Comparison of ENCODE assay signal across 1 cellular context in the genomic region with DNA sequence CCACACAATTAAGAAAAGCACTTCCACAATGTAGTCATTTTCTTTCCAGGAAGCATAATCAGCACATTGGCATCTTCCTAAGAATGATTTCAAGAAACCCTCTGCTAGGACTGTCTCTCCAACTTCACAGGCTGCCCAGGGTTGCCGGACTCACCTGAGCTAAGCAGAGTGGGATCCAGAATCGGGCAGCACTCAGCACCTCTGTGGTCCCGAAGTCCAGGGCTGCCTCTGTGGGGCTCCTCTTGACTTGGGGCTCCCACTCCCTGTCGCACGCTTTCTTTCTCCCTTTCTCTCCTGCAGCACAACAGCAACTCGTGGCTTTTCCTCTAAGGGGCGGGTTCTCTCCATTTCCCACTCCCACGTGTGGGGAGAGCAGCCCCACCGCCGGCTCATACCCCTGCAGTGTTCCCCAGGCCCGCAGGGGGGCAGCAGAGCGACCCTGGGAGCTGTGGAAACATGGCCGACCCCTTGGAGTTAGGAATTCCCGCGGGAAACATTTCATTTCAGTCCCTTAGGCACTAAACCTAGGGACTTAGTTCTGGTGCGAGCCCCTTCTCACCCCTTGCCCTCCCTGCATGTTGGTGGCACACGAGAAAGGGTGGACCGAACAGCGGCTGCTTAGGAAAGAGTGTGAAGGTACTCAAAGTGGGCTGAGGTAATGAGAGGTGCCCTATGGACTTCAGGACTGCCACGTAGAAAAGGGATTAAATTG.
TF ChIP-seq lines count a peak whose summit lies in the region.

TMEM272 (minus strand) TSS at position 316 of the 712 bp plus-strand sequence. CDS start 6,647 bp downstream, outside the sequence.

TF ChIP-seq in GM12878, 131 proteins besides CTCF, POLR2A, EP300 and RAD21 (continued from another document and continues in another):
- TF ChIP-seq BHLHE40 (IDR thresholded peaks at IDR 0.05; ENCODE audit: borderline replicate concordance in 1 of 2, low read depth in 2 of 2, low read length in 1 of 2) (no peak), ESRRA (IDR thresholded peaks at IDR 0.05; ENCODE audit: low read length) (no peak), IKZF2 (IDR thresholded peaks at IDR 0.05) (peak in 1 of 2 experiments; percentile 42; a peak in 2 of 4 replicates), FOS (IDR thresholded peaks at IDR 0.05; ENCODE audit: borderline replicate concordance, extremely low read depth, insufficient read length) (no peak), HDAC6 (IDR thresholded peaks at IDR 0.05; ENCODE audit: unreplicated experiment) (no peak), EED (IDR thresholded peaks at IDR 0.05; ENCODE audit: low read depth) (0 out of 2 replicates have a peak, but pooled peaks have one; percentile 24), IRF4 (IDR thresholded peaks at IDR 0.05; ENCODE audit: low read depth, low read length) (no peak), ELK1 (IDR thresholded peaks at IDR 0.05; ENCODE audit: low read depth, low read length) (no peak), KAT2A (conservative IDR thresholded peaks at IDR 0.05; ENCODE audit: control insufficient read depth, low read depth, low read length) (no peak), PBX3 (IDR thresholded peaks at IDR 0.05; ENCODE audit: insufficient replicate concordance, low read depth, low read length) (no peak), TBL1XR1 (IDR thresholded peaks at IDR 0.05; ENCODE audit: low read depth, low read length) (no peak), NR2C1 (IDR thresholded peaks at IDR 0.05) (no peak), GABPA (IDR thresholded peaks at IDR 0.05; ENCODE audit: low read depth) (no peak), YY1 (IDR thresholded peaks at IDR 0.05; ENCODE audit: low read depth, low read length) (peak; percentile 94), EZH2 (IDR thresholded peaks at IDR 0.05; ENCODE audit: borderline replicate concordance, control insufficient read depth, low read depth, low read length) (no peak), CHD4 (IDR thresholded peaks at IDR 0.05) (no peak), HCFC1 (IDR thresholded peaks at IDR 0.05; ENCODE audit: low read length) (no peak), TCF12 (IDR thresholded peaks at IDR 0.05; ENCODE audit: low read depth, low read length) (no peak), ZZZ3 (IDR thresholded peaks at IDR 0.05; ENCODE audit: control insufficient read depth, insufficient read length, low read depth) (no peak), TCF7 (IDR thresholded peaks at IDR 0.05; ENCODE audit: borderline replicate concordance) (no peak), ETV6 (conservative IDR thresholded peaks at IDR 0.05 in 1 of 2, IDR thresholded peaks at IDR 0.05 in 1 of 2; ENCODE audit: borderline replicate concordance in 1 of 2, low read depth in 1 of 2) (no peak), ASH2L (IDR thresholded peaks at IDR 0.05; ENCODE audit: borderline replicate concordance, low read depth) (no peak), RAD51 (IDR thresholded peaks at IDR 0.05) (no peak), RB1 (IDR thresholded peaks at IDR 0.05; ENCODE audit: borderline replicate concordance) (no peak), E4F1 (IDR thresholded peaks at IDR 0.05; ENCODE audit: borderline replicate concordance, partially characterized antibody) (no peak), ZSCAN29 (IDR thresholded peaks at IDR 0.05) (no peak)
- TF ChIP-seq, protein P1, sequence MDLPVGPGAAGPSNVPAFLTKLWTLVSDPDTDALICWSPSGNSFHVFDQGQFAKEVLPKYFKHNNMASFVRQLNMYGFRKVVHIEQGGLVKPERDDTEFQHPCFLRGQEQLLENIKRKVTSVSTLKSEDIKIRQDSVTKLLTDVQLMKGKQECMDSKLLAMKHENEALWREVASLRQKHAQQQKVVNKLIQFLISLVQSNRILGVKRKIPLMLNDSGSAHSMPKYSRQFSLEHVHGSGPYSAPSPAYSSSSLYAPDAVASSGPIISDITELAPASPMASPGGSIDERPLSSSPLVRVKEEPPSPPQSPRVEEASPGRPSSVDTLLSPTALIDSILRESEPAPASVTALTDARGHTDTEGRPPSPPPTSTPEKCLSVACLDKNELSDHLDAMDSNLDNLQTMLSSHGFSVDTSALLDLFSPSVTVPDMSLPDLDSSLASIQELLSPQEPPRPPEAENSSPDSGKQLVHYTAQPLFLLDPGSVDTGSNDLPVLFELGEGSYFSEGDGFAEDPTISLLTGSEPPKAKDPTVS (IDR thresholded peaks at IDR 0.05; ENCODE audit: low read depth, low read length), result no peak
- TF ChIP-seq, protein P2, sequence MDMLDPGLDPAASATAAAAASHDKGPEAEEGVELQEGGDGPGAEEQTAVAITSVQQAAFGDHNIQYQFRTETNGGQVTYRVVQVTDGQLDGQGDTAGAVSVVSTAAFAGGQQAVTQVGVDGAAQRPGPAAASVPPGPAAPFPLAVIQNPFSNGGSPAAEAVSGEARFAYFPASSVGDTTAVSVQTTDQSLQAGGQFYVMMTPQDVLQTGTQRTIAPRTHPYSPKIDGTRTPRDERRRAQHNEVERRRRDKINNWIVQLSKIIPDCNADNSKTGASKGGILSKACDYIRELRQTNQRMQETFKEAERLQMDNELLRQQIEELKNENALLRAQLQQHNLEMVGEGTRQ (IDR thresholded peaks at IDR 0.05; ENCODE audit: borderline replicate concordance, low read depth, low read length), result no peak
- TF ChIP-seq, protein P3, sequence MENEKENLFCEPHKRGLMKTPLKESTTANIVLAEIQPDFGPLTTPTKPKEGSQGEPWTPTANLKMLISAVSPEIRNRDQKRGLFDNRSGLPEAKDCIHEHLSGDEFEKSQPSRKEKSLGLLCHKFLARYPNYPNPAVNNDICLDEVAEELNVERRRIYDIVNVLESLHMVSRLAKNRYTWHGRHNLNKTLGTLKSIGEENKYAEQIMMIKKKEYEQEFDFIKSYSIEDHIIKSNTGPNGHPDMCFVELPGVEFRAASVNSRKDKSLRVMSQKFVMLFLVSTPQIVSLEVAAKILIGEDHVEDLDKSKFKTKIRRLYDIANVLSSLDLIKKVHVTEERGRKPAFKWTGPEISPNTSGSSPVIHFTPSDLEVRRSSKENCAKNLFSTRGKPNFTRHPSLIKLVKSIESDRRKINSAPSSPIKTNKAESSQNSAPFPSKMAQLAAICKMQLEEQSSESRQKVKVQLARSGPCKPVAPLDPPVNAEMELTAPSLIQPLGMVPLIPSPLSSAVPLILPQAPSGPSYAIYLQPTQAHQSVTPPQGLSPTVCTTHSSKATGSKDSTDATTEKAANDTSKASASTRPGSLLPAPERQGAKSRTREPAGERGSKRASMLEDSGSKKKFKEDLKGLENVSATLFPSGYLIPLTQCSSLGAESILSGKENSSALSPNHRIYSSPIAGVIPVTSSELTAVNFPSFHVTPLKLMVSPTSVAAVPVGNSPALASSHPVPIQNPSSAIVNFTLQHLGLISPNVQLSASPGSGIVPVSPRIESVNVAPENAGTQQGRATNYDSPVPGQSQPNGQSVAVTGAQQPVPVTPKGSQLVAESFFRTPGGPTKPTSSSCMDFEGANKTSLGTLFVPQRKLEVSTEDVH (IDR thresholded peaks at IDR 0.05; ENCODE audit: low read depth, partially characterized antibody), result no peak
- TF ChIP-seq, protein P4, sequence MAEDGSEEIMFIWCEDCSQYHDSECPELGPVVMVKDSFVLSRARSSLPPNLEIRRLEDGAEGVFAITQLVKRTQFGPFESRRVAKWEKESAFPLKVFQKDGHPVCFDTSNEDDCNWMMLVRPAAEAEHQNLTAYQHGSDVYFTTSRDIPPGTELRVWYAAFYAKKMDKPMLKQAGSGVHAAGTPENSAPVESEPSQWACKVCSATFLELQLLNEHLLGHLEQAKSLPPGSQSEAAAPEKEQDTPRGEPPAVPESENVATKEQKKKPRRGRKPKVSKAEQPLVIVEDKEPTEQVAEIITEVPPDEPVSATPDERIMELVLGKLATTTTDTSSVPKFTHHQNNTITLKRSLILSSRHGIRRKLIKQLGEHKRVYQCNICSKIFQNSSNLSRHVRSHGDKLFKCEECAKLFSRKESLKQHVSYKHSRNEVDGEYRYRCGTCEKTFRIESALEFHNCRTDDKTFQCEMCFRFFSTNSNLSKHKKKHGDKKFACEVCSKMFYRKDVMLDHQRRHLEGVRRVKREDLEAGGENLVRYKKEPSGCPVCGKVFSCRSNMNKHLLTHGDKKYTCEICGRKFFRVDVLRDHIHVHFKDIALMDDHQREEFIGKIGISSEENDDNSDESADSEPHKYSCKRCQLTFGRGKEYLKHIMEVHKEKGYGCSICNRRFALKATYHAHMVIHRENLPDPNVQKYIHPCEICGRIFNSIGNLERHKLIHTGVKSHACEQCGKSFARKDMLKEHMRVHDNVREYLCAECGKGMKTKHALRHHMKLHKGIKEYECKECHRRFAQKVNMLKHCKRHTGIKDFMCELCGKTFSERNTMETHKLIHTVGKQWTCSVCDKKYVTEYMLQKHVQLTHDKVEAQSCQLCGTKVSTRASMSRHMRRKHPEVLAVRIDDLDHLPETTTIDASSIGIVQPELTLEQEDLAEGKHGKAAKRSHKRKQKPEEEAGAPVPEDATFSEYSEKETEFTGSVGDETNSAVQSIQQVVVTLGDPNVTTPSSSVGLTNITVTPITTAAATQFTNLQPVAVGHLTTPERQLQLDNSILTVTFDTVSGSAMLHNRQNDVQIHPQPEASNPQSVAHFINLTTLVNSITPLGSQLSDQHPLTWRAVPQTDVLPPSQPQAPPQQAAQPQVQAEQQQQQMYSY (CRISPR knock-in tag; IDR thresholded peaks at IDR 0.05), result no peak
- TF ChIP-seq, protein P5, sequence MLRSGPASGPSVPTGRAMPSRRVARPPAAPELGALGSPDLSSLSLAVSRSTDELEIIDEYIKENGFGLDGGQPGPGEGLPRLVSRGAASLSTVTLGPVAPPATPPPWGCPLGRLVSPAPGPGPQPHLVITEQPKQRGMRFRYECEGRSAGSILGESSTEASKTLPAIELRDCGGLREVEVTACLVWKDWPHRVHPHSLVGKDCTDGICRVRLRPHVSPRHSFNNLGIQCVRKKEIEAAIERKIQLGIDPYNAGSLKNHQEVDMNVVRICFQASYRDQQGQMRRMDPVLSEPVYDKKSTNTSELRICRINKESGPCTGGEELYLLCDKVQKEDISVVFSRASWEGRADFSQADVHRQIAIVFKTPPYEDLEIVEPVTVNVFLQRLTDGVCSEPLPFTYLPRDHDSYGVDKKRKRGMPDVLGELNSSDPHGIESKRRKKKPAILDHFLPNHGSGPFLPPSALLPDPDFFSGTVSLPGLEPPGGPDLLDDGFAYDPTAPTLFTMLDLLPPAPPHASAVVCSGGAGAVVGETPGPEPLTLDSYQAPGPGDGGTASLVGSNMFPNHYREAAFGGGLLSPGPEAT (IDR thresholded peaks at IDR 0.05; ENCODE audit: low read depth), result 0 out of 2 replicates have a peak, but pooled peaks have one; percentile 25
- TF ChIP-seq, protein P6, sequence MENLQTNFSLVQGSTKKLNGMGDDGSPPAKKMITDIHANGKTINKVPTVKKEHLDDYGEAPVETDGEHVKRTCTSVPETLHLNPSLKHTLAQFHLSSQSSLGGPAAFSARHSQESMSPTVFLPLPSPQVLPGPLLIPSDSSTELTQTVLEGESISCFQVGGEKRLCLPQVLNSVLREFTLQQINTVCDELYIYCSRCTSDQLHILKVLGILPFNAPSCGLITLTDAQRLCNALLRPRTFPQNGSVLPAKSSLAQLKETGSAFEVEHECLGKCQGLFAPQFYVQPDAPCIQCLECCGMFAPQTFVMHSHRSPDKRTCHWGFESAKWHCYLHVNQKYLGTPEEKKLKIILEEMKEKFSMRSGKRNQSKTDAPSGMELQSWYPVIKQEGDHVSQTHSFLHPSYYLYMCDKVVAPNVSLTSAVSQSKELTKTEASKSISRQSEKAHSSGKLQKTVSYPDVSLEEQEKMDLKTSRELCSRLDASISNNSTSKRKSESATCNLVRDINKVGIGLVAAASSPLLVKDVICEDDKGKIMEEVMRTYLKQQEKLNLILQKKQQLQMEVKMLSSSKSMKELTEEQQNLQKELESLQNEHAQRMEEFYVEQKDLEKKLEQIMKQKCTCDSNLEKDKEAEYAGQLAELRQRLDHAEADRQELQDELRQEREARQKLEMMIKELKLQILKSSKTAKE (IDR thresholded peaks at IDR 0.05; ENCODE audit: low read depth, poor library complexity, severe bottlenecking), result no peak
